ENCODE assay signal across 10 cellular contexts in the genomic region with DNA sequence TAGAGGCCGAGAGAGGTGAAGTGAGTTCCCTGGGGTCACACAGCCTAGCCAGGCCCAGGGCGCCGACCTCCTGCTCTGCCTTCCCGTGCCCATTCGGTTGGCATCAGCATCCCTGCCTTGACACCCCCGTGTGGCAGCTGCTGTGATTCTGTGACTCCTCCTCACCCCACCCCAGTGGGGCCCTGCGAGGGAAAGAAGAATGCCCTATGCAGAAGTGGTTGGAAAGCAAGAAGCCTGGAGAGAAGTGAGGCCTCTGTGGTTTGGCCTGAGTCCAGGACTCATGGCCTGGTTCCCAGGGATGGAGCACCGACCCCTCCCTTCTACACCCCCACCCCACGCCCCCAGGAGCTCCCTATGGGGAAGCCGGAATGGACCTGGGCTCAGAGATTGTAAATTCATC.
DNase-seq lines count a peak whose midpoint lies in the region; ATAC-seq lines count a peak whose summit lies in the region.
"Had no signal": no experiment of that assay in that cellular context is flagged by ENCODE, and none has a peak within 500 bp of the region (broad histone marks: within the 10 kb centered on the region; RNA-seq: fewer than 3 reads in every experiment).

No MANE protein-coding gene starts in this region.

- intact Hi-C loops in CD4-positive, alpha-beta memory T cell (cut with micrococcal nuclease), result no loop called here

- DNase-seq in CD4-positive, alpha-beta memory T cell, result no peak
- DNase-seq in NAMALWA (ENCODE audit: low spot score) (peak; percentile 64), mesenchymal stem cell (peak; percentile 78), cerebellum (ENCODE audit: low spot score) (no peak)

- H3K27ac ChIP-seq in CD4-positive, alpha-beta memory T cell (ENCODE audit: low read depth, low read length), result peak overlapping the region; percentile 90
- H3K27ac ChIP-seq in angular gyrus (ENCODE audit: low read depth, low read length), result peak overlapping the region; percentile 72
- no peak overlapping the region for H3K27ac ChIP-seq in mesenchymal stem cell (ENCODE audit: low read length, poor library complexity, severe bottlenecking)
- H3K27ac ChIP-seq: body of pancreas had no signal

- peaks cover 100% of the 10 kb centered on the region for H3K4me1 ChIP-seq in CD4-positive, alpha-beta memory T cell (ENCODE audit: insufficient read depth, low read length)
- peaks cover 86% of the 10 kb centered on the region for H3K4me1 ChIP-seq in mesenchymal stem cell (ENCODE audit: control insufficient read depth, insufficient read depth, low read depth, low read length)

- H3K4ac ChIP-seq in mesenchymal stem cell (ENCODE audit: low read depth in 1 of 2, low read length in 2 of 2), result peak overlapping the region in 1 of 2 experiments; percentile 87

- no peak overlapping the region for H2BK5ac ChIP-seq in mesenchymal stem cell (ENCODE audit: low read depth, low read length, poor library complexity, severe bottlenecking)

- peaks cover 8% of the 10 kb centered on the region for H3K36me3 ChIP-seq in CD4-positive, alpha-beta memory T cell (ENCODE audit: insufficient read depth, low read length)
- H3K36me3 ChIP-seq in mesenchymal stem cell (ENCODE audit: control insufficient read depth in 1 of 2, insufficient read depth in 2 of 2, low read depth in 1 of 2, low read length in 2 of 2), result peaks cover 9 to 33% of the 10 kb centered on the region in 2 experiments

- 37% methylated on average over 6 of the region's 10 CpGs for WGBS in mesenchymal stem cell

- ATAC-seq in HG02981 (IDR thresholded peaks at IDR 0.05; ENCODE audit: unreplicated experiment) (no peak), GM19395 (IDR thresholded peaks at IDR 0.05; ENCODE audit: unreplicated experiment) (no peak), GM21619 (IDR thresholded peaks at IDR 0.05; ENCODE audit: unreplicated experiment) (no peak)
- ATAC-seq: body of pancreas, HCT116 had no signal

- peak overlapping the region; percentile 69 to 92 (median 82) for H3K4me3 Mint-ChIP-seq in CD4-positive, alpha-beta memory T cell

- no peak overlapping the region for H4K91ac ChIP-seq in mesenchymal stem cell (ENCODE audit: low read length)

- peak overlapping the region; percentile 75 for H2BK15ac ChIP-seq in mesenchymal stem cell (ENCODE audit: low read depth, poor library complexity, severe bottlenecking)

- peak overlapping the region; percentile 25 to 93 for H3K18ac ChIP-seq in mesenchymal stem cell (ENCODE audit: low read depth in 1 of 2, low read length in 2 of 2)

- peaks cover 37% of the 10 kb centered on the region for H3K79me1 ChIP-seq in mesenchymal stem cell (replicated peaks; ENCODE audit: low read length, poor library complexity, severe bottlenecking)

- peak overlapping the region; percentile 2 to 88 for H2BK12ac ChIP-seq in mesenchymal stem cell (ENCODE audit: low read length in 2 of 2)

- no peaks in the 10 kb centered on the region for H3K27me3 Mint-ChIP-seq in CD4-positive, alpha-beta memory T cell

- H3K4me1 Mint-ChIP-seq in CD4-positive, alpha-beta memory T cell, result peaks cover 60 to 98% (median 87%) of the 10 kb centered on the region in 4 donors

- H3K27me3 ChIP-seq in CD4-positive, alpha-beta memory T cell (ENCODE audit: insufficient read depth, low read length), result no peaks in the 10 kb centered on the region
- no peaks in the 10 kb centered on the region for H3K27me3 ChIP-seq in mesenchymal stem cell (ENCODE audit: control insufficient read depth in 1 of 2, insufficient read depth in 1 of 2, low read length in 2 of 2)
- H3K27me3 ChIP-seq: body of pancreas had no signal

- H3K4me2 ChIP-seq in mesenchymal stem cell (ENCODE audit: low read length, poor library complexity, severe bottlenecking), result peak overlapping the region; percentile 4

- peaks cover 3 to 18% of the 10 kb centered on the region in 2 donors for H3K36me3 Mint-ChIP-seq in CD4-positive, alpha-beta memory T cell

- H3K9me3 Mint-ChIP-seq in CD4-positive, alpha-beta memory T cell, result no peaks in the 10 kb centered on the region

- H3K14ac ChIP-seq in mesenchymal stem cell (ENCODE audit: low read length in 2 of 2), result peak overlapping the region in 1 of 2 experiments; percentile 86

- no peak overlapping the region for H3K23ac ChIP-seq in mesenchymal stem cell (ENCODE audit: low read length in 2 of 2)

- CTCF ChIA-PET in CD4-positive, alpha-beta memory T cell (lab: Charles Lee; ENCODE audit: partially characterized antibody), result interaction anchor here (1.6 to 3.8 kb wide), 3 partner anchors 15 to 105 kb away, joined by 5 to 17 read pairs (median 7); no protein-coding TSS in a partner anchor

- POLR2A ChIA-PET in CD4-positive, alpha-beta memory T cell (lab: Charles Lee; ENCODE audit: partially characterized antibody), result interaction anchor here (0.6 to 97.0 kb wide), 4 partner anchors 5 to 106 kb away, joined by 3 to 6031 read pairs (median 3034); no protein-coding TSS in a partner anchor

- no peak overlapping the region for H2BK120ac ChIP-seq in mesenchymal stem cell (ENCODE audit: low read depth, low read length)

- no peak overlapping the region for H2AK5ac ChIP-seq in mesenchymal stem cell (ENCODE audit: low read length, severe bottlenecking)

- no peaks in the 10 kb centered on the region for H3K9me3 ChIP-seq in CD4-positive, alpha-beta memory T cell (ENCODE audit: control insufficient read depth in 1 of 2, low read length in 2 of 2)
- no peaks in the 10 kb centered on the region for H3K9me3 ChIP-seq in mesenchymal stem cell (ENCODE audit: control insufficient read depth, low read length)
- H3K9me3 ChIP-seq: body of pancreas had no signal

- peak overlapping the region; percentile 69 for H3K9ac ChIP-seq in mesenchymal stem cell (ENCODE audit: low read length)

- no peak overlapping the region for H4K8ac ChIP-seq in mesenchymal stem cell (ENCODE audit: low read length)

- H3K27ac Mint-ChIP-seq in CD4-positive, alpha-beta memory T cell, result peak overlapping the region; percentile 90 to 99 (median 96)

- H3K4me3 ChIP-seq in CD4-positive, alpha-beta memory T cell (ENCODE audit: low read length in 2 of 2), result peak overlapping the region; percentile 11 to 60
- peak overlapping the region in 1 of 2 experiments; percentile 52 for H3K4me3 ChIP-seq in mesenchymal stem cell (ENCODE audit: insufficient read depth in 1 of 2, low read depth in 1 of 2, low read length in 2 of 2)
- H3K4me3 ChIP-seq: body of pancreas had no signal

- no peak overlapping the region for H2AFZ ChIP-seq in mesenchymal stem cell (ENCODE audit: low read depth, low read length)

Comparison
In these comparisons a context has a peak if more than half of its experiments do, and no peak if none do; other contexts are left out.
1. DNase-seq: peak in NAMALWA (single experiment) and mesenchymal stem cell (single experiment); none in CD4-positive, alpha-beta memory T cell (0 of 5) and cerebellum (single experiment).